ENCODE assay signal across 17 cellular contexts in genomic region chr22:47089374-47089773, GRCh38.
"Had no signal": no experiment of that assay in that cellular context is flagged by ENCODE, and none has a peak within 500 bp of the region (broad histone marks: within the 10 kb centered on the region; RNA-seq: fewer than 3 reads in every experiment).

No MANE protein-coding gene starts in this region.

- ATAC-seq: left ventricle myocardium superior; stimulated activated memory B cell treated with anti-CD40 and anti-IgM and Interleukin-4, amounts not matched to agents 10 μg/mL and 1 μg/mL and 100 μg/mL, for 72 hours had no signal

- H3K4me3 Mint-ChIP-seq: activated naive CD4-positive, alpha-beta T cell treated with anti-CD3 and anti-CD28 coated beads, Interleukin-2, amount 10 ng/mL, durations not matched to agents 7 days and 5 days; memory B cell; stimulated activated memory B cell treated with anti-CD40 and anti-IgM and Interleukin-4, amounts not matched to agents 10 μg/mL and 1 μg/mL and 100 μg/mL, for 72 hours; T-helper 2 cell treated with Interferon-gamma antibody and Interleukin-4, amounts not matched to agents 5 μg/mL and 100 μg/mL, for 36 hours had no signal

- H3K27ac Mint-ChIP-seq: activated naive CD4-positive, alpha-beta T cell treated with anti-CD3 and anti-CD28 coated beads, Interleukin-2, amount 10 ng/mL, durations not matched to agents 7 days and 5 days; memory B cell; stimulated activated memory B cell treated with anti-CD40 and anti-IgM and Interleukin-4, amounts not matched to agents 10 μg/mL and 1 μg/mL and 100 μg/mL, for 72 hours; T-helper 2 cell treated with Interferon-gamma antibody and Interleukin-4, amounts not matched to agents 5 μg/mL and 100 μg/mL, for 36 hours had no signal

- H3K27me3 Mint-ChIP-seq: memory B cell; stimulated activated memory B cell treated with anti-CD40 and anti-IgM and Interleukin-4, amounts not matched to agents 10 μg/mL and 1 μg/mL and 100 μg/mL, for 72 hours had no signal

- DNase-seq: activated CD4-positive, alpha-beta T cell treated with anti-CD3 and anti-CD28 coated beads, Interleukin-2, amount 50 U/mL, for 1 hour; activated naive CD4-positive, alpha-beta T cell treated with anti-CD3 and anti-CD28 coated beads, Interleukin-2, amount 10 ng/mL, durations not matched to agents 7 days and 5 days; activated T-cell treated with anti-CD3 and anti-CD28 coated beads for 4 hours; amniotic stem cell; central memory CD4-positive, alpha-beta T cell; esophagus squamous epithelium; hippocampal formation; kidney; left ventricle myocardium superior; pancreas; sigmoid colon; stimulated activated CD4-positive, alpha-beta T cell treated with anti-CD3 and anti-CD28 coated beads, Interleukin-2, amount 100 ng/mL, for 24 hours; SW 1271; transverse colon had no signal
